In the genomic region with DNA sequence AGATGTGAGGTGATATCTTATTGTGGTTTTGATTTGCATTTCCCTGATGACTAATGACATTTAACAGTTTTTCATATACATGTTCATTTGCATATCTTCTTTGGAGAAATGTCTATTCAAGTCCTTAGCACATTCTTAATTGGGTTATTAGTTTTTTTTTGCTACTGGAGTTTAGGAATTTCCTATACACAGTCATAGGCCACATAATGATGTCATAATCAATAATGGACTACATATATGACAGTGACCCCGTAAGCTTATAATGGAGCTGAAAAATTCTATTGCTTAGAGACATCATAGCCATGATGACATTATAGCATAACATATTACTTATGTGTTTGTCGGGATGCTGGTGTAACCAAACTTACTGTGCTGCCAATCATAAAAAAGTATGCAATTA, we compare ENCODE assay signal across 22 cellular contexts.
DNase-seq lines count a peak whose midpoint lies in the region; ATAC-seq, FAIRE-seq and TF ChIP-seq lines count a peak whose summit lies in the region.
"Had no signal": no experiment of that assay in that cellular context is flagged by ENCODE, and none has a peak within 500 bp of the region (broad histone marks: within the 10 kb centered on the region; RNA-seq: fewer than 3 reads in every experiment).

No MANE protein-coding gene starts in this region.

- H3K4me2 ChIP-seq in K562 (ENCODE audit: insufficient read depth, low read length): no peak overlapping the region
- H3K4me2 ChIP-seq: BLaER1 had no signal

- intact Hi-C loops in K562 (cut with micrococcal nuclease): no loop called here

- H3K4me1 ChIP-seq in HEK293 (ENCODE audit: control insufficient read depth, insufficient read depth, low read length) (no peaks in the 10 kb centered on the region), K562 (replicated peaks in 1 of 2; ENCODE audit: control insufficient read depth in 2 of 2, insufficient read depth in 2 of 2, low read length in 2 of 2) (no peaks in the 10 kb centered on the region)
- H3K4me1 ChIP-seq: BE2C, Caco-2 had no signal

- H3K4me3 ChIP-seq in HEK293 (ENCODE audit: low read depth, low read length) (no peak overlapping the region), K562 (no peak overlapping the region)
- H3K4me3 ChIP-seq: BLaER1 had no signal

- BruUV-seq in K562 (replicated peaks; lab: Mats Ljungman, UMichigan): no TSS peak

- TF ChIP-seq POLR2A in K562 (conservative IDR thresholded peaks at IDR 0.05): no peak

- H3K27ac ChIP-seq in HEK293 (ENCODE audit: extremely low read depth, low read depth, low read length): no peak overlapping the region
- no peak overlapping the region for H3K27ac ChIP-seq in K562 (ENCODE audit: extremely low read depth, low read depth, low read length)
- H3K27ac ChIP-seq: BLaER1 had no signal

- CTCF ChIA-PET in HEK293 (lab: Yijun Ruan, JAX) (no interaction called here), K562 (lab: Yijun Ruan, JAX; ENCODE audit: low intra/inter-chr PET ratio) (no interaction called here)

- H3K9me1 ChIP-seq in K562 (ENCODE audit: control insufficient read depth, insufficient read depth, low read length): no peaks in the 10 kb centered on the region

- no peak for ATAC-seq in K562

- FAIRE-seq in K562 (lab: Jason Lieb, UNC): no peak
- FAIRE-seq: A204.1, D721Med, G401.6, GM12891, GM19239 had no signal

- H3K9me3 ChIP-seq in HEK293 (ENCODE audit: control insufficient read depth, insufficient read depth, low read depth, low read length) (no peaks in the 10 kb centered on the region), K562 (replicated peaks; ENCODE audit: control insufficient read depth, insufficient read depth, low read depth, low read length) (no peaks in the 10 kb centered on the region)
- H3K9me3 ChIP-seq: BE2C, Caco-2 had no signal

- H3K79me2 ChIP-seq in K562 (ENCODE audit: control insufficient read depth, insufficient read depth, low read length): no peaks in the 10 kb centered on the region

- TF ChIP-seq CTCF in HEK293 (tag by site-specific recombination; IDR thresholded peaks at IDR 0.05) (no peak), K562 (IDR thresholded peaks at IDR 0.05 in 2 of 3, conservative IDR thresholded peaks at IDR 0.05 in 1 of 3; ENCODE audit: insufficient read depth in 2 of 3, low read depth in 1 of 3, low read length in 3 of 3) (no peak)

- H3K9ac ChIP-seq in K562 (ENCODE audit: insufficient read depth in 1 of 2, low read depth in 2 of 2, low read length in 2 of 2): no peak overlapping the region
- H3K9ac ChIP-seq: BLaER1 had no signal

- 36% methylated on average over 2 of the region's 2 CpGs for WGBS in K562 (ENCODE audit: insufficient coverage, low coverage, missing lambda C conversion rate)

- in situ Hi-C loops in K562 (cut with MboI): no loop called here

- no peak for TF ChIP-seq EP300 in K562 (IDR thresholded peaks at IDR 0.05; ENCODE audit: low read length)

- TF ChIP-seq RAD21 in K562 (CRISPR knock-in tag; conservative IDR thresholded peaks at IDR 0.05 in 1 of 2, IDR thresholded peaks at IDR 0.05 in 1 of 2): no peak

- H3K27me3 ChIP-seq in K562 (ENCODE audit: control insufficient read depth in 2 of 2, insufficient read depth in 2 of 2, low read length in 2 of 2): no peaks in the 10 kb centered on the region
- H3K27me3 ChIP-seq: BE2C, BLaER1 had no signal

- POLR2A ChIA-PET in HEK293 (lab: Yijun Ruan, JAX): no interaction called here
- POLR2A ChIA-PET in K562 (lab: Yijun Ruan, JAX): no interaction called here

- H2AFZ ChIP-seq in K562 (ENCODE audit: low read depth, low read length): no peak overlapping the region

- peak; percentile 63 for DNase-seq in NCI-H82 (lab: John Stamatoyannopoulos, UW)
- no peak for DNase-seq in NCI-H82 treated with DMSO at 0.1 percent for 48 hours (lab: John Stamatoyannopoulos, UW; ENCODE audit: unreplicated experiment)
- DNase-seq in K562 (ENCODE audit: extremely low read depth in 1 of 4, low spot score in 3 of 4): no peak
- no peak for DNase-seq in COR-L47 (lab: John Stamatoyannopoulos, UW)
- DNase-seq: 8988T; ACHN; BE2C; C1 segment of cervical spinal cord; Caco-2; Calu3; CD4-positive, alpha-beta memory T cell; CD4-positive, CD25-positive, alpha-beta regulatory T cell; CD8-positive, alpha-beta memory T cell; DMS79 treated with DMSO at 0.1 percent for 48 hours; GF-D8 had no signal

- H3K36me3 ChIP-seq in HEK293 (ENCODE audit: control insufficient read depth in 2 of 2, insufficient read depth in 1 of 2, low read length in 2 of 2): no peaks in the 10 kb centered on the region
- H3K36me3 ChIP-seq in K562 (ENCODE audit: control insufficient read depth, insufficient read depth, low read length): no peaks in the 10 kb centered on the region
- H3K36me3 ChIP-seq: BE2C, BLaER1 had no signal

- no peaks in the 10 kb centered on the region for H4K20me1 ChIP-seq in K562 (replicated peaks; ENCODE audit: control insufficient read depth, insufficient read depth, low read length)
- H4K20me1 ChIP-seq: BLaER1 had no signal

TF ChIP-seq in HEK293, 187 proteins besides CTCF, POLR2A, EP300 and RAD21:
- TF ChIP-seq, protein P1, sequence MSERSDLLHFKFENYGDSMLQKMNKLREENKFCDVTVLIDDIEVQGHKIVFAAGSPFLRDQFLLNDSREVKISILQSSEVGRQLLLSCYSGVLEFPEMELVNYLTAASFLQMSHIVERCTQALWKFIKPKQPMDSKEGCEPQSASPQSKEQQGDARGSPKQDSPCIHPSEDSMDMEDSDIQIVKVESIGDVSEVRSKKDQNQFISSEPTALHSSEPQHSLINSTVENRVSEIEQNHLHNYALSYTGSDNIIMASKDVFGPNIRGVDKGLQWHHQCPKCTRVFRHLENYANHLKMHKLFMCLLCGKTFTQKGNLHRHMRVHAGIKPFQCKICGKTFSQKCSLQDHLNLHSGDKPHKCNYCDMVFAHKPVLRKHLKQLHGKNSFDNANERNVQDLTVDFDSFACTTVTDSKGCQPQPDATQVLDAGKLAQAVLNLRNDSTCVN (tag by site-specific recombination; optimal IDR thresholded peaks at IDR 0.05): no peak
- TF ChIP-seq ZNF146 (tag by site-specific recombination; IDR thresholded peaks at IDR 0.05) (no peak), ZNF776 (tag by site-specific recombination; IDR thresholded peaks at IDR 0.05; ENCODE audit: borderline replicate concordance) (no peak)
- TF ChIP-seq, protein P2, sequence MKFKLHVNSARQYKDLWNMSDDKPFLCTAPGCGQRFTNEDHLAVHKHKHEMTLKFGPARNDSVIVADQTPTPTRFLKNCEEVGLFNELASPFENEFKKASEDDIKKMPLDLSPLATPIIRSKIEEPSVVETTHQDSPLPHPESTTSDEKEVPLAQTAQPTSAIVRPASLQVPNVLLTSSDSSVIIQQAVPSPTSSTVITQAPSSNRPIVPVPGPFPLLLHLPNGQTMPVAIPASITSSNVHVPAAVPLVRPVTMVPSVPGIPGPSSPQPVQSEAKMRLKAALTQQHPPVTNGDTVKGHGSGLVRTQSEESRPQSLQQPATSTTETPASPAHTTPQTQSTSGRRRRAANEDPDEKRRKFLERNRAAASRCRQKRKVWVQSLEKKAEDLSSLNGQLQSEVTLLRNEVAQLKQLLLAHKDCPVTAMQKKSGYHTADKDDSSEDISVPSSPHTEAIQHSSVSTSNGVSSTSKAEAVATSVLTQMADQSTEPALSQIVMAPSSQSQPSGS (tag by site-specific recombination; IDR thresholded peaks at IDR 0.05; ENCODE audit: low read depth): 0 out of 2 replicates have a peak, but pooled peaks have one; percentile 10
TF ChIP-seq in HEK293: peak in this region for 1.

TF ChIP-seq in K562, 482 proteins besides CTCF, POLR2A, EP300 and RAD21:
- TF ChIP-seq, protein P3, sequence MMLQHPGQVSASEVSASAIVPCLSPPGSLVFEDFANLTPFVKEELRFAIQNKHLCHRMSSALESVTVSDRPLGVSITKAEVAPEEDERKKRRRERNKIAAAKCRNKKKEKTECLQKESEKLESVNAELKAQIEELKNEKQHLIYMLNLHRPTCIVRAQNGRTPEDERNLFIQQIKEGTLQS (IDR thresholded peaks at IDR 0.05): peak; percentile 10; the same call in 1 of the 2 replicates
- TF ChIP-seq, protein P3 (CRISPR knock-in tag; conservative IDR thresholded peaks at IDR 0.05): no peak
- no peak for TF ChIP-seq SMARCA5 (IDR thresholded peaks at IDR 0.05)
